ENCODE assay signal across 21 cellular contexts in genomic region chrX:123696334-123696733, GRCh38.
"Had no signal": no experiment of that assay in that cellular context is flagged by ENCODE, and none has a peak within 500 bp of the region (broad histone marks: within the 10 kb centered on the region; RNA-seq: fewer than 3 reads in every experiment).

No MANE protein-coding gene starts in this region.

- H3K4me3 ChIP-seq: dorsolateral prefrontal cortex, gastrocnemius medialis, left lung, ovary, psoas muscle, skin epidermis, spleen, thoracic aorta, tibial nerve, upper lobe of left lung had no signal

- H3K4me1 ChIP-seq: gastrocnemius medialis, left lung, psoas muscle, spleen, tibial nerve, upper lobe of left lung had no signal

- FAIRE-seq: keratinocyte, urothelium cell line had no signal

- DNase-seq: dorsolateral prefrontal cortex; effector CD4-positive, alpha-beta T cell; gastrocnemius medialis; head of caudate nucleus; left lung; natural killer cell; occipital lobe; ovary; posterior cingulate gyrus; psoas muscle; right cardiac atrium; spleen; stimulated activated CD4-positive, alpha-beta T cell treated with anti-CD3 and anti-CD28 coated beads, Interleukin-4, amount 100 ng/mL, for 4 hours; stimulated activated naive CD8-positive, alpha-beta T cell treated with anti-CD3 and anti-CD28 coated beads, Interleukin-15, Interleukin-2, amounts not matched to agents 100 U/mL and 50 U/mL, for 24 hours; upper lobe of left lung had no signal

- H3K36me3 ChIP-seq: gastrocnemius medialis, left lung, ovary, thoracic aorta, upper lobe of left lung had no signal

- H3K27me3 ChIP-seq: gastrocnemius medialis, left lung, ovary, spleen, tibial nerve, upper lobe of left lung had no signal

- H3K27ac ChIP-seq: dorsolateral prefrontal cortex, gastrocnemius medialis, left lung, ovary, psoas muscle, skin epidermis, spleen, thoracic aorta, tibial nerve, upper lobe of left lung had no signal

- H3K9me3 ChIP-seq: gastrocnemius medialis, left lung, ovary, psoas muscle, spleen, thoracic aorta, tibial nerve, upper lobe of left lung had no signal

- ATAC-seq: gastrocnemius medialis; left lung; natural killer cell; psoas muscle; right cardiac atrium; stimulated activated memory B cell treated with anti-CD40 and anti-IgM and Interleukin-4, amounts not matched to agents 10 μg/mL and 1 μg/mL and 100 μg/mL, for 72 hours; stimulated activated naive CD8-positive, alpha-beta T cell treated with anti-CD3 and anti-CD28 coated beads, Interleukin-15, Interleukin-2, amounts not matched to agents 100 U/mL and 50 U/mL, for 24 hours had no signal
